Comparison of ENCODE assay signal across 8 cellular contexts in the genomic region with DNA sequence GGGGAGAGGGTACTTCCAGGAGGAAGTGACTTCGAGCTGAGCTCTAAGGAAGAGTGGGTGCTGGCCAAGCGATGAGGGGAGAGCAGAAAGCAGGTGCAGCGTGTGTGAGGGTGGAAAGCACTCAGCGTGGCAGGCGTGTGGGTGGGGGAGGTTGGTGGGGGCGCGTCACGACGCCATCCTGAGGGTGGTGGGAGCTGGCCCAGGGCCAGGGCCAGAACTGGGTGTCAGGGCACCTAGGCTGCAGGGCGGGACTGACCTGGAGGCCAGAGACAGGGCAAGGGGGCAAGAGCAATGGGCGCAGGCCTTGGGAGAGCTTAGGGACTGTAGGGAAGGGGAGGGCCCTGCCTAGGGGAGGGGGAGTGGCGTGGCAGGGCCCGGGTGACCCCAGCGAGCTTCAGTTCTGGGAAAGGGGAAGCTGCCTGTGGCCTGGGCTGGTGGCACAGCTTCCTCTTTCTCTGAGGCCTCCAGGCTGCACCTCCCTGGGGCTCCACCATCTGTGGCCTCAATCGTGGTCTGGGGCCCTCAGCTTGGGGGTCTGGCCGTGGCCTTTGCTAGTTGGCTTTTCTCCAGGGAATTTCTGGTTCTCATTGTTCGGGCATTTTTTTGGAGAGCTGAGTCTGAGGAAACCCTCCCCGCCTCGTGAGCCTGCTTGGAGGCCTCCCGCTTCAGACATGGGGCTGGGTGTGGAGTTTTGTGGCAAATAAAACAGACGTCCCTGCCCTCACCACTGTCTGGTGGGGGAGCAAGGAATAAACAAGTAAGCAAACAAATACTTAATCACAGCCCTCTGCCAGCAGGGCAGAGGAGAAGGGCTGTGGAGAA. TPM values are rescaled to one million over a fixed set of nuclear protein-coding genes. Genes with fewer than 3 reads are reported as not detected.
DNase-seq lines count a peak whose midpoint lies in the region; ATAC-seq and TF ChIP-seq lines count a peak whose summit lies in the region.

No MANE protein-coding gene starts in this region.

- no peaks in the 10 kb centered on the region for H3K9me3 ChIP-seq in testis

- H3K9me3 Mint-ChIP-seq in activated naive CD4-positive, alpha-beta T cell treated with anti-CD3 and anti-CD28 coated beads, Interleukin-2, amount 10 ng/mL, durations not matched to agents 7 days and 5 days = no peaks in the 10 kb centered on the region

- no peak for TF ChIP-seq POLR2A in testis (IDR thresholded peaks at IDR 0.05)

- no peak overlapping the region for H3K4me3 ChIP-seq in testis

- peaks cover 2% of the 10 kb centered on the region for H3K36me3 Mint-ChIP-seq in activated naive CD4-positive, alpha-beta T cell treated with anti-CD3 and anti-CD28 coated beads, Interleukin-2, amount 10 ng/mL, durations not matched to agents 7 days and 5 days

- peak overlapping the region; percentile 76 for H3K27ac ChIP-seq in layer of hippocampus (ENCODE audit: low read depth, low read length)
- no peak overlapping the region for H3K27ac ChIP-seq in testis

- peak; percentile 32 for ATAC-seq in HG03378 (IDR thresholded peaks at IDR 0.05; ENCODE audit: unreplicated experiment)

- WGBS in testis, 2 donors = 65 to 69% methylated on average over 20 to 21 of the region's 21 CpGs

- H3K27ac Mint-ChIP-seq in activated naive CD4-positive, alpha-beta T cell treated with anti-CD3 and anti-CD28 coated beads, Interleukin-2, amount 10 ng/mL, durations not matched to agents 7 days and 5 days = peak overlapping the region; percentile 82

- peak; percentile 47 for DNase-seq in activated naive CD4-positive, alpha-beta T cell treated with anti-CD3 and anti-CD28 coated beads, Interleukin-2, amount 10 ng/mL, durations not matched to agents 7 days and 5 days
- no peak for DNase-seq in activated naive CD4-positive, alpha-beta T cell treated with anti-CD3 and anti-CD28 coated beads, Interleukin-2, amount 50 U/mL, for 16 hours
- DNase-seq in activated T-cell treated with anti-CD3 and anti-CD28 coated beads for 4 hours (peak; percentile 38), testis (peak; percentile 38), D341Med (ENCODE audit: low spot score) (no peak), dedifferentiated amniotic fluid mesenchymal stem cell (ENCODE audit: extremely low spot score) (no peak)

- H3K27me3 Mint-ChIP-seq in activated naive CD4-positive, alpha-beta T cell treated with anti-CD3 and anti-CD28 coated beads, Interleukin-2, amount 10 ng/mL, durations not matched to agents 7 days and 5 days = no peaks in the 10 kb centered on the region

- H3K36me3 ChIP-seq in testis (ENCODE audit: low read depth, missing control alignments) = no peaks in the 10 kb centered on the region

- H3K4me1 ChIP-seq in testis = peaks cover 14% of the 10 kb centered on the region

- peaks cover 67% of the 10 kb centered on the region for H3K4me1 Mint-ChIP-seq in activated naive CD4-positive, alpha-beta T cell treated with anti-CD3 and anti-CD28 coated beads, Interleukin-2, amount 10 ng/mL, durations not matched to agents 7 days and 5 days

- CTCF ChIA-PET in activated naive CD4-positive, alpha-beta T cell treated with anti-CD3 and anti-CD28 coated beads, Interleukin-2, amount 10 ng/mL, durations not matched to agents 7 days and 5 days (lab: Charles Lee) = interaction anchor here (0.9 to 1.8 kb wide), 9 partner anchors 8 to 275 kb away, joined by 3 to 14 read pairs (median 4); no protein-coding TSS in a partner anchor

- no peaks in the 10 kb centered on the region for H3K27me3 ChIP-seq in layer of hippocampus (ENCODE audit: control insufficient read depth, insufficient read depth, low read length)
- H3K27me3 ChIP-seq in testis = no peaks in the 10 kb centered on the region

- intact Hi-C loops in testis (cut with DNase I; ENCODE audit: low total_unique reads) = no loop called here

- no peak for TF ChIP-seq CTCF in testis (IDR thresholded peaks at IDR 0.05)

- no peak overlapping the region for H3K4me3 Mint-ChIP-seq in activated naive CD4-positive, alpha-beta T cell treated with anti-CD3 and anti-CD28 coated beads, Interleukin-2, amount 10 ng/mL, durations not matched to agents 7 days and 5 days

RNA-seq across cellular contexts. Expression of a gene that starts 8.9 kb away (rescaled TPM):
- 1 to 10 TPM; 8.4 to 8.6 TPM for total RNA-seq in testis
- polyA plus RNA-seq in testis (ENCODE audit: insufficient read depth, low read depth, low replicate concordance) = 6.2 TPM

Comparison
In these comparisons a context has a peak if more than half of its experiments do, and no peak if none do; other contexts are left out.
1. DNase-seq: peak in activated naive CD4-positive, alpha-beta T cell treated with anti-CD3 and anti-CD28 coated beads, Interleukin-2, amount 10 ng/mL, durations not matched to agents 7 days and 5 days (single experiment), activated T-cell treated with anti-CD3 and anti-CD28 coated beads for 4 hours (single experiment) and testis (single experiment); none in activated naive CD4-positive, alpha-beta T cell treated with anti-CD3 and anti-CD28 coated beads, Interleukin-2, amount 50 U/mL, for 16 hours (single experiment), D341Med (single experiment) and dedifferentiated amniotic fluid mesenchymal stem cell (single experiment).